In genomic region chr7:138458576-138459234, GRCh38 we compare ENCODE assay signal across 19 cellular contexts. TPM values are rescaled to one million over a fixed set of nuclear protein-coding genes. Genes with fewer than 3 reads are reported as not detected.
DNase-seq lines count a peak whose midpoint lies in the region; ATAC-seq, FAIRE-seq and TF ChIP-seq lines count a peak whose summit lies in the region.
"Had no signal": no experiment of that assay in that cellular context is flagged by ENCODE, and none has a peak within 500 bp of the region (broad histone marks: within the 10 kb centered on the region; RNA-seq: fewer than 3 reads in every experiment).

No MANE protein-coding gene starts in this region.

- H2AFZ ChIP-seq in H9 (ENCODE audit: low read length) (no peak overlapping the region), astrocyte (ENCODE audit: low read depth, low read length) (peak overlapping the region; percentile 28)

- TF ChIP-seq POLR2A in A549 (IDR thresholded peaks at IDR 0.05; ENCODE audit: low read length) (no peak), suprapubic skin (IDR thresholded peaks at IDR 0.05) (no peak)

- H3K4me1 Mint-ChIP-seq in H9 (peaks cover 35 to 40% of the 10 kb centered on the region in 2 experiments), astrocyte (ENCODE audit: low read depth, unreplicated experiment) (peaks cover 5% of the 10 kb centered on the region), osteocyte (ENCODE audit: unreplicated experiment) (peaks cover 15% of the 10 kb centered on the region)

- FAIRE-seq in A549 (lab: Jason Lieb, UNC) (no peak), astrocyte (lab: Jason Lieb, UNC) (no peak)
- FAIRE-seq: islet of Langerhans had no signal

- no peak overlapping the region for H3T11ph ChIP-seq in H9 (ENCODE audit: low read length)

- H3K27me3 ChIP-seq in H9 (ENCODE audit: insufficient read depth, low read length), result no peaks in the 10 kb centered on the region
- H3K27me3 ChIP-seq in astrocyte (ENCODE audit: insufficient read depth, low read length), result no peaks in the 10 kb centered on the region
- no peaks in the 10 kb centered on the region for H3K27me3 ChIP-seq in suprapubic skin
- H3K27me3 ChIP-seq: adrenal gland, colonic mucosa had no signal

- peak overlapping the region; percentile 70 for H3K14ac ChIP-seq in H9 (ENCODE audit: insufficient read depth, low read length)

- no peak overlapping the region; the same call in 1 of the 2 replicates for H3K4ac ChIP-seq in H9 (ENCODE audit: low read depth, low read length)

- H4K8ac ChIP-seq in H9 (replicated peaks; ENCODE audit: insufficient read length, low read depth, low read length), result no peak overlapping the region

- TF ChIP-seq CTCF in A549 (IDR thresholded peaks at IDR 0.05) (no peak), H9 (conservative IDR thresholded peaks at IDR 0.05) (no peak), astrocyte (IDR thresholded peaks at IDR 0.05; ENCODE audit: insufficient read depth, low read depth, low read length) (no peak), osteocyte (IDR thresholded peaks at IDR 0.05) (no peak), suprapubic skin (IDR thresholded peaks at IDR 0.05) (no peak)

- H3K79me2 ChIP-seq in H9 (ENCODE audit: insufficient read depth, low read length), result peaks cover 27% of the 10 kb centered on the region
- peaks cover 25% of the 10 kb centered on the region for H3K79me2 ChIP-seq in astrocyte (ENCODE audit: insufficient read depth, low read length)

- peak overlapping the region; percentile 37 for H2AK5ac ChIP-seq in H9 (ENCODE audit: insufficient read length, low read length)

- no peak for TF ChIP-seq RAD21 in A549 (conservative IDR thresholded peaks at IDR 0.05 in 1 of 2, IDR thresholded peaks at IDR 0.05 in 1 of 2)

- H3K23me2 ChIP-seq in H9 (ENCODE audit: insufficient read length, low read depth, low read length, poor library complexity, severe bottlenecking), result peaks cover 4% of the 10 kb centered on the region

- H4K91ac ChIP-seq in H9 (ENCODE audit: insufficient read length, low read depth, low read length), result no peak overlapping the region

- H3K4me1 ChIP-seq in A549, result peaks cover 11% of the 10 kb centered on the region; the same call in 2 of the 3 replicates
- peaks cover 2% of the 10 kb centered on the region; the same call in 1 of the 2 replicates for H3K4me1 ChIP-seq in H9 (ENCODE audit: insufficient read depth, low read length)
- no peaks in the 10 kb centered on the region for H3K4me1 ChIP-seq in astrocyte (ENCODE audit: insufficient read depth, low read length)
- peaks cover 12% of the 10 kb centered on the region for H3K4me1 ChIP-seq in suprapubic skin
- H3K4me1 ChIP-seq: colonic mucosa had no signal

- H3K36me3 Mint-ChIP-seq in H9 (ENCODE audit: insufficient read depth in 1 of 3, low read depth in 3 of 3), result peaks cover 21 to 28% (median 26%) of the 10 kb centered on the region in 3 experiments
- H3K36me3 Mint-ChIP-seq in astrocyte (ENCODE audit: low read depth, unreplicated experiment), result peaks cover 7% of the 10 kb centered on the region
- H3K36me3 Mint-ChIP-seq in osteocyte (ENCODE audit: unreplicated experiment), result peaks cover 2% of the 10 kb centered on the region

- peak overlapping the region; percentile 95 for H3K9ac ChIP-seq in H9 (ENCODE audit: extremely low read depth, insufficient read length, low read length)
- H3K9ac ChIP-seq in astrocyte (ENCODE audit: low read length), result no peak overlapping the region

- no peak overlapping the region for H2BK5ac ChIP-seq in H9 (ENCODE audit: insufficient read length, low read length)

- H3K9me3 Mint-ChIP-seq in H9 (peaks cover 6 to 18% of the 10 kb centered on the region in 2 experiments; a peak in 4 of 5 replicates), astrocyte (ENCODE audit: unreplicated experiment) (peaks cover 6% of the 10 kb centered on the region), osteocyte (ENCODE audit: unreplicated experiment) (no peaks in the 10 kb centered on the region)

- H4K20me1 ChIP-seq in H9 (ENCODE audit: control insufficient read depth, insufficient read depth, insufficient read length) (no peaks in the 10 kb centered on the region), astrocyte (ENCODE audit: insufficient read depth, low read length) (peaks cover 16% of the 10 kb centered on the region)

- no peak overlapping the region for H3K56ac ChIP-seq in H9 (ENCODE audit: insufficient read length, low read depth, low read length)

- H4K5ac ChIP-seq in H9 (ENCODE audit: insufficient read length, low read depth, low read length), result peak overlapping the region; percentile 35

- H3K27ac ChIP-seq in A549 (no peak overlapping the region), H9 (ENCODE audit: insufficient read length, low read depth, low read length) (peak overlapping the region; percentile 99), astrocyte (ENCODE audit: low read depth, low read length) (no peak overlapping the region), suprapubic skin (no peak overlapping the region)
- H3K27ac ChIP-seq: colonic mucosa had no signal

- H3K9me3 ChIP-seq in A549, result no peaks in the 10 kb centered on the region
- no peaks in the 10 kb centered on the region for H3K9me3 ChIP-seq in H9 (ENCODE audit: control insufficient read depth, low read depth, low read length)
- H3K9me3 ChIP-seq in astrocyte (ENCODE audit: insufficient read depth, low read depth, low read length), result no peaks in the 10 kb centered on the region
- no peaks in the 10 kb centered on the region for H3K9me3 ChIP-seq in suprapubic skin
- H3K9me3 ChIP-seq: adrenal gland, colonic mucosa had no signal

- H2BK20ac ChIP-seq in H9 (ENCODE audit: low read depth, low read length, poor library complexity, severe bottlenecking), result no peak overlapping the region

- no peak overlapping the region for H2BK12ac ChIP-seq in H9 (ENCODE audit: insufficient read length, low read depth, low read length)

- DNase-seq in A549 (ENCODE audit: low read depth in 1 of 2, low spot score in 1 of 2) (no peak), H9 (peak; percentile 91), astrocyte (ENCODE audit: low read depth) (no peak), left kidney (ENCODE audit: low read depth, low spot score) (peak; percentile 11), osteocyte (ENCODE audit: extremely low spot score, unreplicated experiment) (no peak), NCI-H1105 (lab: John Stamatoyannopoulos, UW) (no peak), suprapubic skin (ENCODE audit: low spot score in 2 of 2) (no peak), KG1 (lab: John Stamatoyannopoulos, UW) (no peak)
- DNase-seq: activated CD8-positive, alpha-beta memory T cell treated with anti-CD3 and anti-CD28 coated beads, Interleukin-2, amount 10 ng/mL, durations not matched to agents 7 days and 5 days; adrenal gland; colonic mucosa; DMS79; KBM-7; NCI-H1694; NCI-H524 treated with DMSO at 0.1 percent for 48 hours; SHP77; stimulated activated CD4-positive, alpha-beta T cell treated with anti-CD3 and anti-CD28 coated beads, Interleukin-4, amount 100 ng/mL, for 4 hours; stimulated activated naive B cell treated with anti-CD40 and anti-IgM and Interleukin-4, amounts not matched to agents 10 μg/mL and 1 μg/mL and 100 μg/mL, for 72 hours had no signal

- H3K18ac ChIP-seq in H9 (ENCODE audit: insufficient read length, low read depth, low read length), result peak overlapping the region; percentile 64

- TF ChIP-seq EP300 in A549 (IDR thresholded peaks at IDR 0.05) (no peak), suprapubic skin (IDR thresholded peaks at IDR 0.05) (no peak)

- POLR2A ChIA-PET in A549 (lab: Yijun Ruan, JAX), result no interaction called here

- H3K4me3 ChIP-seq in A549, result no peak overlapping the region
- H3K4me3 ChIP-seq in astrocyte (ENCODE audit: insufficient read depth, low read depth, low read length), result no peak overlapping the region
- H3K4me3 ChIP-seq in suprapubic skin, result no peak overlapping the region

- H3K4me3 Mint-ChIP-seq in H9, result peak overlapping the region; percentile 96 to 97
- H3K4me3 Mint-ChIP-seq in astrocyte (ENCODE audit: unreplicated experiment), result peak overlapping the region; percentile 92
- H3K4me3 Mint-ChIP-seq in osteocyte (ENCODE audit: unreplicated experiment), result no peak overlapping the region

- H3K4me2 ChIP-seq in A549, result peak overlapping the region; percentile 86; the same call in 2 of the 3 replicates
- H3K4me2 ChIP-seq in H9 (ENCODE audit: insufficient read depth, insufficient read length, low read length), result peak overlapping the region; percentile 78
- H3K4me2 ChIP-seq in astrocyte (ENCODE audit: low read length), result peak overlapping the region; percentile 79

- H3K79me1 ChIP-seq in H9 (ENCODE audit: insufficient read depth, low read depth, low read length, poor library complexity, severe bottlenecking), result no peaks in the 10 kb centered on the region

- H3K36me3 ChIP-seq in astrocyte (ENCODE audit: insufficient read depth, low read length) (no peaks in the 10 kb centered on the region), suprapubic skin (no peaks in the 10 kb centered on the region)
- H3K36me3 ChIP-seq: adrenal gland, colonic mucosa had no signal

- H2BK120ac ChIP-seq in H9 (ENCODE audit: low read depth, low read length, poor library complexity, severe bottlenecking), result peak overlapping the region; percentile 89

- 88% methylated on average over 13 of the region's 13 CpGs for WGBS in A549 (ENCODE audit: missing lambda C conversion rate)
- no CpG with 5 or more reads among the region's 13 CpGs for WGBS in H9 (ENCODE audit: extremely low coverage, insufficient read length, low lambda C conversion rate)
- 77% methylated on average over 13 of the region's 13 CpGs for WGBS in suprapubic skin

- ATAC-seq in A549, result no peak

- H2BK15ac ChIP-seq in H9 (ENCODE audit: low read depth, low read length), result no peak overlapping the region

- H3K27ac Mint-ChIP-seq in H9 (peak overlapping the region; percentile 98 to 100 (median 98)), astrocyte (ENCODE audit: unreplicated experiment) (no peak overlapping the region), osteocyte (ENCODE audit: unreplicated experiment) (no peak overlapping the region)

- H3K23ac ChIP-seq in H9 (ENCODE audit: insufficient read length, low read depth, low read length), result no peak overlapping the region

- no peaks in the 10 kb centered on the region for H3K27me3 Mint-ChIP-seq in H9 (ENCODE audit: low read depth)
- H3K27me3 Mint-ChIP-seq in astrocyte (ENCODE audit: low read depth, unreplicated experiment), result no peaks in the 10 kb centered on the region
- H3K27me3 Mint-ChIP-seq in osteocyte (ENCODE audit: unreplicated experiment), result no peaks in the 10 kb centered on the region

- CTCF ChIA-PET in A549 (lab: Yijun Ruan, JAX), result interaction anchor here (0.6 to 1.3 kb wide), 6 partner anchors 9 to 1085 kb away, joined by 3 to 5 read pairs (median 3); no protein-coding TSS in a partner anchor

RNA-seq across cellular contexts. Expression of gene TRIM24, which starts 1.4 kb away (rescaled TPM):
- polyA plus RNA-seq in A549 (2011; rRNA removed), result 11.3 and 11.6 TPM in 2 replicates
- polyA plus RNA-seq in A549 (2012; cell fraction: cytosol; rRNA removed), result 2.8 and 3.3 TPM in 2 replicates
- polyA plus RNA-seq in A549 (2012; cell fraction: nucleus; rRNA removed), result 2.7 and 2.9 TPM in 2 replicates
- 7.2 to 8.7 TPM (median 8.3 TPM) in 3 replicates for polyA plus RNA-seq in A549 (2017; fragmentation: RNase III; extraction: RNeasy Plus Mini Kit Qiagen cat#74134 plus additional on column Dnase treatment)
- 10.5 and 12.3 TPM in 2 replicates for polyA minus RNA-seq in A549 (2011; rRNA and poly(A)+ RNA removed)
- total RNA-seq in H9 (2021), result 255 and 260 TPM in 2 replicates
- total RNA-seq in astrocyte, result 60.3 and 62.3 TPM in 2 replicates
- 20.9 and 23.1 TPM in 2 replicates for total RNA-seq in osteocyte
- 10 to 100 TPM; 16.1 to 20.8 (median 17.7) TPM for total RNA-seq in suprapubic skin

Comparison
In these comparisons a context has a peak if more than half of its experiments do, and no peak if none do; other contexts are left out.
1. DNase-seq: peak in H9 (single experiment) and left kidney (single experiment); none in A549 (0 of 2), astrocyte (single experiment), osteocyte (single experiment), NCI-H1105 (single experiment), suprapubic skin (0 of 2) and KG1 (single experiment).
2. H3K27ac Mint-ChIP-seq: peak in H9 (3 of 3); none in astrocyte (single experiment) and osteocyte (single experiment).
3. Peak in every context shown above with its lines, with median percentiles within 50 percentile points of each other: H3K4me2 ChIP-seq.